ENCODE assay signal across 16 cellular contexts in the genomic region with DNA sequence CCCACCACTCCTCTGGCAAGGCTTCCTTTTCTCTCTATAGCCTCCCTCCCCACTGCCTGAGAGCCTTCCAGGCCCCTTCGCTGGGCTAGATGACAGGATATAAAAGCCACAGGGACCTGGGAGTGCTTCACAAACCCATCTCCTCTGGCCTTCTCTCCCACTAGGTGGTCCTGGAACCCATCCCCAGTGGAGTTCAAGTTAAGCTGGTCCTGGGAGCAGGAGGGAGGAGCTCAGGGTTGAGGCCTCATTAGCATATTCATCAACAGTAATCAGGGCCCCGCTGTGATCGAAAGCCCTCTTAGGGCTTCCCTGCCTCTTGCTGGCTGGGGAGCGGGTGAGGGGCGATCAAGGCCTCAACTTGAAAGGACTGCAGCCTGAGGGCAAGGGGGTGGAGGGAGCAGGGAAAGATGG.
"Had no signal": no experiment of that assay in that cellular context is flagged by ENCODE, and none has a peak within 500 bp of the region (broad histone marks: within the 10 kb centered on the region; RNA-seq: fewer than 3 reads in every experiment).

No MANE protein-coding gene starts in this region.

- ATAC-seq: activated CD4-positive, alpha-beta T cell treated with anti-CD3 and anti-CD28 coated beads for 36 hours; stimulated activated naive CD8-positive, alpha-beta T cell treated with anti-CD3 and anti-CD28 coated beads, Interleukin-15, Interleukin-2, amounts not matched to agents 100 U/mL and 50 U/mL, for 24 hours had no signal

- H3K27me3 ChIP-seq: adrenal gland, hepatocyte had no signal

- H3K4me3 ChIP-seq: adrenal gland, hepatocyte, suprapubic skin had no signal

- H3K27ac ChIP-seq: adrenal gland, epithelial cell of prostate, hepatocyte, suprapubic skin, VCaP had no signal

- H3K9me3 ChIP-seq: adrenal gland, suprapubic skin had no signal

- DNase-seq: activated CD4-positive, alpha-beta memory T cell treated with anti-CD3 and anti-CD28 coated beads, Interleukin-2, amount 10 ng/mL, durations not matched to agents 7 days and 5 days; activated CD4-positive, alpha-beta T cell treated with anti-CD3 and anti-CD28 coated beads for 36 hours; activated naive CD4-positive, alpha-beta T cell treated with anti-CD3 and anti-CD28 coated beads, Interleukin-2, amount 50 U/mL, for 16 hours; activated T-cell treated with anti-CD3 and anti-CD28 coated beads for 4 hours; cortex of kidney; effector memory CD4-positive, alpha-beta T cell; stimulated activated CD4-positive, alpha-beta T cell treated with anti-CD3 and anti-CD28 coated beads, Interleukin-12 subunit alpha, Interleukin-12 subunit beta, amount 100 ng/mL, for 4 hours; stimulated activated CD4-positive, alpha-beta T cell treated with anti-CD3 and anti-CD28 coated beads, Interleukin-4, amount 100 ng/mL, for 1 hour; stimulated activated CD8-positive, alpha-beta memory T cell treated with anti-CD3 and anti-CD28 coated beads, Interleukin-4, amount 100 ng/mL, for 48 hours; stimulated activated naive CD8-positive, alpha-beta T cell treated with anti-CD3 and anti-CD28 coated beads, Interleukin-15, Interleukin-2, amounts not matched to agents 100 U/mL and 50 U/mL, for 24 hours; T-helper 1 cell had no signal

- H3K36me3 ChIP-seq: adrenal gland, suprapubic skin had no signal

- H3K4me1 ChIP-seq: adrenal gland, suprapubic skin had no signal
